In genomic region chr19:33287438-33287837, GRCh38 we compare ENCODE assay signal across 22 cellular contexts. TPM values are rescaled to one million over a fixed set of nuclear protein-coding genes. Genes with fewer than 3 reads are reported as not detected.
"Had no signal": no experiment of that assay in that cellular context is flagged by ENCODE, and none has a peak within 500 bp of the region (broad histone marks: within the 10 kb centered on the region; RNA-seq: fewer than 3 reads in every experiment).

No MANE protein-coding gene starts in this region.

- H3K27ac Mint-ChIP-seq: activated CD4-positive, alpha-beta T cell treated with anti-CD3 and anti-CD28 coated beads for 36 hours; activated naive CD4-positive, alpha-beta T cell treated with anti-CD3 and anti-CD28 coated beads, Interleukin-2, amount 50 U/mL, for 24 hours; T-helper 2 cell treated with Interferon-gamma antibody and Interleukin-4, amounts not matched to agents 5 μg/mL and 100 μg/mL, for 36 hours; type B pancreatic cell had no signal

- H3K27me3 ChIP-seq: ascending aorta, breast epithelium, ovary had no signal

- H3K9me3 ChIP-seq: ovary had no signal

- H3K4me3 Mint-ChIP-seq: activated CD4-positive, alpha-beta T cell treated with anti-CD3 and anti-CD28 coated beads for 36 hours; activated naive CD4-positive, alpha-beta T cell treated with anti-CD3 and anti-CD28 coated beads, Interleukin-2, amount 50 U/mL, for 24 hours; neural crest cell; stimulated activated naive CD8-positive, alpha-beta T cell treated with anti-CD3 and anti-CD28 coated beads, Interleukin-15, amount 100 ng/mL, for 72 hours; T-helper 2 cell treated with Interferon-gamma antibody and Interleukin-4, amounts not matched to agents 5 μg/mL and 100 μg/mL, for 36 hours; type B pancreatic cell had no signal

- H3K36me3 ChIP-seq: ascending aorta, breast epithelium, ovary had no signal

- FAIRE-seq: endothelial cell of umbilical vein, TTC549 had no signal

- H3K27ac ChIP-seq: ascending aorta, breast epithelium, ovary, psoas muscle, SK-N-MC had no signal

- H3K4me3 ChIP-seq: ascending aorta, breast epithelium, ovary, psoas muscle, SK-N-MC had no signal

- ATAC-seq: left lobe of liver, psoas muscle, right cardiac atrium had no signal

- H3K4me1 ChIP-seq: ascending aorta, breast epithelium had no signal

- DNase-seq: activated CD4-positive, alpha-beta T cell treated with anti-CD3 and anti-CD28 coated beads, Interleukin-2, amount 50 U/mL, for 48 hours; activated CD8-positive, alpha-beta memory T cell treated with anti-CD3 and anti-CD28 coated beads, Interleukin-2, amount 50 U/mL, for 48 hours; activated effector memory CD4-positive, alpha-beta T cell treated with Interleukin-2 at 50 U/mL for 16 hours; effector CD8-positive, alpha-beta T cell; hippocampal formation; islet precursor cell; mammary epithelial cell; ovary; psoas muscle; stimulated activated naive CD8-positive, alpha-beta T cell treated with anti-CD3 and anti-CD28 coated beads, Interleukin-15, amount 100 ng/mL, for 72 hours had no signal

RNA-seq across cellular contexts. Expression of gene CEBPA, which starts 14.9 kb away (rescaled TPM):
- total RNA-seq: endothelial cell of umbilical vein had no signal
